In the genomic region with DNA sequence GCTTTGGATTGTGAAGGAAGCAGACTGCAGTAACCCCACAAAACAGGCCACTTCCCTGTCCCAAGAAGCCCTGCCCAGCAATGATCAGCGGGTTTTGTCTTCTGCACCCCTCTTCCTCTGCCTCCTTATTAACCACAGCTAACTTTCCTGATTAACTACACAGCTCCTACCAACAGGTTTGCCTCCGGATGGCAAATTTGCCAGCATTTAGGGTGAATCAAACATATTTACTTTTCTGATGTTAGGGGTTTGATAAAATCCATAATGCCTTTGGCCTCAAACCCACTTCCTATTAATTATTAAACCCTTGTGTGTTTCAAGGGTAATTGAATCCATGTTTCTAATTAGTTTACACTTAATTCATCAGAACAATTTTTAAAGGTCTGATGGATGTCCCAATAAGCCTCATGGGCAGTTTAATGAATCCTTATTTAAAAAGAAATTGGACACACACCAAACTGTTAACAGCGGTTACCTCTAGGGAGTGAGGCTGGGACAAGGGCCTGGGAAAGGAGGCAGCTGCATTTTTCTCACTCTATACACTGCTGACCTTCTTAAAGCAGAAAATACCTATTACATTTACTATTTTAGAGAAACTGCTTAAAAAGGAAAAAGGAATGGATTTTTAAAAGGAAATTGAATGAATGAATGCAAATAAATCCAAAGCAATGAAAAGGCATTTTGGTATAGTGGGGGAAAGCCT, we compare ENCODE assay signal across 7 cellular contexts.
"Had no signal": no experiment of that assay in that cellular context is flagged by ENCODE, and none has a peak within 500 bp of the region (broad histone marks: within the 10 kb centered on the region; RNA-seq: fewer than 3 reads in every experiment).

No MANE protein-coding gene starts in this region.

- H3K36me3 ChIP-seq: HAP-1 had no signal

- ATAC-seq: GM23338, HCT116, K562 had no signal

- H3K4me3 Mint-ChIP-seq: GM23338, HFFc6 had no signal

- H3K4me3 ChIP-seq: GM23338, HAP-1, K562 had no signal

- H3K27ac Mint-ChIP-seq: GM23338, HFFc6 had no signal

- H3K4me1 ChIP-seq: HAP-1 had no signal

- H3K9me3 ChIP-seq: HAP-1 had no signal

- DNase-seq: H7, HFFc6, IMR-90 had no signal
